Comparison of ENCODE assay signal across 8 cellular contexts in genomic region chr11:61947486-61948210, GRCh38. TPM values are rescaled to one million over a fixed set of nuclear protein-coding genes. Genes with fewer than 3 reads are reported as not detected.
DNase-seq lines count a peak whose midpoint lies in the region; ATAC-seq, FAIRE-seq and TF ChIP-seq lines count a peak whose summit lies in the region.

No MANE protein-coding gene starts in this region.

- peaks cover 40% of the 10 kb centered on the region for H3K27me3 Mint-ChIP-seq in nephron progenitor cell (ENCODE audit: low read depth, poor library complexity)

- intact Hi-C loops in thyroid gland (cut with DNase I): loop anchor here (5.0 kb wide), 3 partner anchors 45 to 150 kb away; no protein-coding TSS in a partner anchor

- no peaks in the 10 kb centered on the region for H3K27me3 ChIP-seq in thyroid gland

- H3K27ac Mint-ChIP-seq in nephron progenitor cell: no peak overlapping the region

- no peak overlapping the region for H3K27ac ChIP-seq in thyroid gland

- H3K4me1 ChIP-seq in thyroid gland: peaks cover 5 to 11% of the 10 kb centered on the region in 2 donors

- no peak for FAIRE-seq in RCC 7860 (lab: Jason Lieb, UNC)

- peak; percentile 78 for DNase-seq in DMS79 treated with DMSO at 0.1 percent for 48 hours (lab: John Stamatoyannopoulos, UW)
- peak; percentile 77 for DNase-seq in M059J (ENCODE audit: low read depth)
- peak; percentile 66 for DNase-seq in RCC 7860 (ENCODE audit: low spot score)
- DNase-seq in activated T-cell treated with anti-CD3 and anti-CD28 coated beads, Interleukin-2, amount 50 U/mL, for 48 hours: peak; percentile 79 to 81
- DNase-seq in fibroblast of gingiva (ENCODE audit: low read depth): peak; percentile 88
- peak; percentile 84 for DNase-seq in nephron progenitor cell
- peak; percentile 91 for DNase-seq in thyroid gland

- no peak for ATAC-seq in HG03460 (IDR thresholded peaks at IDR 0.05; ENCODE audit: unreplicated experiment)

- no peak overlapping the region for H3K4me3 Mint-ChIP-seq in nephron progenitor cell

- H3K4me3 ChIP-seq in thyroid gland (replicated peaks in 1 of 3): no peak overlapping the region

- H3K36me3 ChIP-seq in thyroid gland: no peaks in the 10 kb centered on the region

- 8 to 14% methylated on average over 6 to 7 of the region's 8 CpGs for WGBS in thyroid gland, 2 donors

- TF ChIP-seq POLR2A in thyroid gland (IDR thresholded peaks at IDR 0.05): no peak

- no peaks in the 10 kb centered on the region for H3K9me3 Mint-ChIP-seq in nephron progenitor cell

- TF ChIP-seq CTCF in nephron progenitor cell (IDR thresholded peaks at IDR 0.05): peak; percentile 89
- peak; percentile 70 to 94 (median 89) for TF ChIP-seq CTCF in thyroid gland (IDR thresholded peaks at IDR 0.05)

- H3K4me1 Mint-ChIP-seq in nephron progenitor cell: peaks cover 21% of the 10 kb centered on the region

- H3K36me3 Mint-ChIP-seq in nephron progenitor cell (ENCODE audit: low read depth): no peaks in the 10 kb centered on the region

- no peaks in the 10 kb centered on the region for H3K9me3 ChIP-seq in thyroid gland

RNA-seq across cellular contexts. Expression of gene BEST1, which starts 2.5 kb away (rescaled TPM):
- total RNA-seq in M059J (2014; rRNA removed; shearing (Covaris generic)): 0.05 and 0.96 TPM in 2 replicates
- total RNA-seq in thyroid gland: 1 to 10 TPM in 3 of 4 donors, under 1 TPM in 1; 0.67 to 3.3 (median 1.9) TPM

RNA-seq across cellular contexts. Expression of gene FTH1, which starts 19.8 kb away (rescaled TPM):
- total RNA-seq in M059J (2014; rRNA removed; shearing (Covaris generic)): 645 and 948 TPM in 2 replicates
- 1,000 to 10,000 TPM; 2,377 to 4,120 (median 2,918) TPM for total RNA-seq in thyroid gland

RNA-seq across cellular contexts. Expression of gene RAB3IL1, which starts 30.3 kb away (rescaled TPM):
- 0.12 and 1.4 TPM in 2 replicates for total RNA-seq in M059J (2014; rRNA removed; shearing (Covaris generic))
- total RNA-seq in thyroid gland: 10 to 100 TPM in 3 of 4 donors, 1 to 10 TPM in 1; 6.5 to 27.7 (median 15.2) TPM

RNA-seq across cellular contexts. Expression of gene FADS3, which starts 56.3 kb away (rescaled TPM):
- total RNA-seq in M059J (2014; rRNA removed; shearing (Covaris generic)): 82.9 and 102 TPM in 2 replicates
- total RNA-seq in thyroid gland: 10 to 100 TPM; 25.2 to 37.6 (median 31.2) TPM
